ENCODE assay signal across 8 cellular contexts in genomic region chr19:10870955-10871603, GRCh38. TPM values are rescaled to one million over a fixed set of nuclear protein-coding genes. Genes with fewer than 3 reads are reported as not detected.
DNase-seq lines count a peak whose midpoint lies in the region; ATAC-seq and TF ChIP-seq lines count a peak whose summit lies in the region.

Gene CARM1 (plus strand): TSS chr19:10871553. CDS start chr19:10871703, 150 bp downstream.

- H3K27ac ChIP-seq in left ventricle myocardium inferior (replicated peaks), result peak within 1 kb of the TSS; percentile 84
- peak within 1 kb of the TSS; percentile 96 for H3K27ac ChIP-seq in psoas muscle
- peak within 1 kb of the TSS; percentile 74 for H3K27ac ChIP-seq in urinary bladder (ENCODE audit: low read depth)

- H3K27ac Mint-ChIP-seq in T-helper 17 cell, result peak within 1 kb of the TSS; percentile 86

- no peaks in the 10 kb centered on the region for H3K36me3 ChIP-seq in left ventricle myocardium inferior
- H3K36me3 ChIP-seq in psoas muscle (ENCODE audit: insufficient read depth in 1 of 2, low read depth in 1 of 2), result no peaks in the 10 kb centered on the region
- no peaks in the 10 kb centered on the region for H3K36me3 ChIP-seq in urinary bladder (ENCODE audit: insufficient read depth)

- DNase-seq in NCI-H187 (lab: John Stamatoyannopoulos, UW), result peak; percentile 90 to 92
- DNase-seq in T-helper 17 cell, result peak; percentile 98 to 100 (median 99)
- peak; percentile 44 to 100 (median 98) for DNase-seq in amygdala (lab: John Stamatoyannopoulos, UW)
- peak; percentile 99 for DNase-seq in left ventricle myocardium inferior
- peak; percentile 99 to 100 for DNase-seq in psoas muscle

- peaks cover 45% of the 10 kb centered on the region for H3K4me1 ChIP-seq in left ventricle myocardium inferior
- peaks cover 22% of the 10 kb centered on the region for H3K4me1 ChIP-seq in psoas muscle
- H3K4me1 ChIP-seq in urinary bladder (ENCODE audit: insufficient read depth), result peaks cover 2% of the 10 kb centered on the region

- intact Hi-C loops in left ventricle myocardium inferior (cut with micrococcal nuclease), result no loop called here
- intact Hi-C loops in psoas muscle (cut with DNase I), result no loop called here

- peak within 1 kb of the TSS; percentile 87 for H3K4me3 ChIP-seq in left ventricle myocardium inferior
- H3K4me3 ChIP-seq in psoas muscle, result peak within 1 kb of the TSS; percentile 87
- peak within 1 kb of the TSS; percentile 95 for H3K4me3 ChIP-seq in urinary bladder (ENCODE audit: low read depth, low read length)

- H3K4me3 Mint-ChIP-seq in T-helper 17 cell, result peak within 1 kb of the TSS; percentile 92

- ATAC-seq in GM18499 (IDR thresholded peaks at IDR 0.05; ENCODE audit: insufficient read depth, unreplicated experiment) (peak; percentile 38), HG02943 (IDR thresholded peaks at IDR 0.05; ENCODE audit: low read depth, unreplicated experiment) (peak; percentile 57), T-helper 17 cell (peak; percentile 88), psoas muscle (peak; percentile 90 to 94 (median 92))

- peaks cover 20% of the 10 kb centered on the region for H3K4me1 Mint-ChIP-seq in T-helper 17 cell

- H3K27me3 ChIP-seq in left ventricle myocardium inferior (ENCODE audit: low read depth) (no peaks in the 10 kb centered on the region), psoas muscle (ENCODE audit: insufficient read depth in 3 of 3, low read length in 2 of 3) (no peaks in the 10 kb centered on the region)

- H3K9me3 ChIP-seq in T-helper 17 cell (ENCODE audit: control insufficient read depth, low read length, poor library complexity, severe bottlenecking) (no peaks in the 10 kb centered on the region), left ventricle myocardium inferior (replicated peaks) (no peaks in the 10 kb centered on the region), psoas muscle (no peaks in the 10 kb centered on the region)

- WGBS in psoas muscle, 3 donors, result 1% methylated on average over 30 to 75 of the region's 99 CpGs
- WGBS in urinary bladder, result under 1% methylated on average over 91 of the region's 99 CpGs

- H3K36me3 Mint-ChIP-seq in T-helper 17 cell (ENCODE audit: low read depth), result no peaks in the 10 kb centered on the region

- TF ChIP-seq CTCF in left ventricle myocardium inferior (IDR thresholded peaks at IDR 0.05; ENCODE audit: borderline replicate concordance) (peak; percentile 71), psoas muscle (IDR thresholded peaks at IDR 0.05) (peak; percentile 76)

- no peaks in the 10 kb centered on the region for H3K27me3 Mint-ChIP-seq in T-helper 17 cell

RNA-seq across cellular contexts. Expression of gene CARM1, which starts in this region (rescaled TPM):
- 10 to 100 TPM; 22.9 to 24.3 TPM for total RNA-seq in T-helper 17 cell
- total RNA-seq in left ventricle myocardium inferior, result 27.2 TPM
- 100 to 1,000 TPM in 2 of 4 donors, 10 to 100 TPM in 2; 59.1 to 105 (median 88.6) TPM for total RNA-seq in psoas muscle
- polyA plus RNA-seq in psoas muscle, result 100 to 1,000 TPM in 1 of 3 donors, 10 to 100 TPM in 2; 61.1 to 110 (median 94.7) TPM
- total RNA-seq in urinary bladder, result 19.1 TPM
- polyA plus RNA-seq in urinary bladder, result 55.7 TPM

Comparison
In these comparisons a context has a peak if more than half of its experiments do, and no peak if none do; other contexts are left out.
1. Peak in every context shown above with its lines: DNase-seq, ATAC-seq, H3K4me3 ChIP-seq and H3K27ac ChIP-seq.
2. ATAC-seq: peak in every context shown above with its lines; median percentile 92 in psoas muscle; 88 in T-helper 17 cell; 57 in HG02943; 38 in GM18499.